16 cellular contexts compared by ENCODE assay signal in the genomic region with DNA sequence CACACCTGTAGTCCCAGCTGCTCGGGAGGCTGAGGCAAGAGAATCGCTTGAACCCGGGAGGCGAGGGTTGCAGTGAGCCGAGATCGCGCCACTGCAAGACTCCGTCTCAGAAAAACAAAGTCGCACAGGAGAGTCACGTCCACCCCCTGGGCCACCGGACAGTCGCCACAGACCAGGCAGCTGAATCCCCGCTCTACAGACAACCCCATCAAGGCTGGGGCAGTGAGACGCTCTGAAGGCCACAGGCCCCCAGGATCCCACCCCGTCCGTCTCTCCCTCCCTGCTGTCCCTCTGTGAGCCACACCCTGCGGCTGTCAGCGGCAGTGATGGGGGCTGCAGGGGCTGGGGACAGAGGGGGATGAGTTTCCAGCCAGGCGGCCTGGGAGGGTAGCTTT. TPM values are rescaled to one million over a fixed set of nuclear protein-coding genes. Genes with fewer than 3 reads are reported as not detected.
DNase-seq lines count a peak whose midpoint lies in the region; ATAC-seq, FAIRE-seq and TF ChIP-seq lines count a peak whose summit lies in the region.
"Had no signal": no experiment of that assay in that cellular context is flagged by ENCODE, and none has a peak within 500 bp of the region (broad histone marks: within the 10 kb centered on the region; RNA-seq: fewer than 3 reads in every experiment).

No MANE protein-coding gene starts in this region.

- H3K9me3 Mint-ChIP-seq in mesothelial cell of epicardium: no peaks in the 10 kb centered on the region

- no peaks in the 10 kb centered on the region for H3K9me1 ChIP-seq in endothelial cell of umbilical vein (replicated peaks; ENCODE audit: control insufficient read depth, extremely low read depth, insufficient read depth, low read length)

- H3K27me3 ChIP-seq in left ventricle myocardium inferior (ENCODE audit: low read depth) (peaks cover 16% of the 10 kb centered on the region), endothelial cell of umbilical vein (ENCODE audit: control insufficient read depth in 2 of 2, insufficient read depth in 2 of 2, low read length in 2 of 2) (no peaks in the 10 kb centered on the region), aorta (ENCODE audit: control insufficient read depth in 1 of 2, insufficient read depth in 2 of 2, low read length in 1 of 2) (no peaks in the 10 kb centered on the region)

- H3K36me3 Mint-ChIP-seq in mesothelial cell of epicardium: no peaks in the 10 kb centered on the region

- no peak for FAIRE-seq in endothelial cell of umbilical vein (lab: Jason Lieb, UNC)

- peak overlapping the region; percentile 61 for H3K4me3 ChIP-seq in left ventricle myocardium inferior
- peak overlapping the region in 2 of 3 experiments; percentile 7 to 20 for H3K4me3 ChIP-seq in endothelial cell of umbilical vein (replicated peaks in 1 of 3; ENCODE audit: insufficient read depth in 1 of 3, low read depth in 1 of 3, low read length in 3 of 3)
- no peak overlapping the region for H3K4me3 ChIP-seq in aorta (ENCODE audit: low read length in 2 of 2)

- CTCF ChIA-PET in endothelial cell of umbilical vein (lab: Charles Lee): no interaction called here

- ATAC-seq in Right ventricle myocardium superior (ENCODE audit: poor library complexity) (no peak), aorta (ENCODE audit: low FRiP score) (no peak), HG02642 (IDR thresholded peaks at IDR 0.05; ENCODE audit: poor library complexity, unreplicated experiment) (no peak)

- peak overlapping the region; percentile 87 for H3K9ac ChIP-seq in endothelial cell of umbilical vein (replicated peaks; ENCODE audit: extremely low read depth, insufficient read depth, low read length)

- WGBS in aorta, 2 donors: 95 to 97% methylated on average over 18 to 19 of the region's 19 CpGs

- TF ChIP-seq CTCF in left ventricle myocardium inferior (IDR thresholded peaks at IDR 0.05; ENCODE audit: borderline replicate concordance): no peak
- TF ChIP-seq CTCF in endothelial cell of umbilical vein (IDR thresholded peaks at IDR 0.05; ENCODE audit: extremely low read depth in 1 of 2, insufficient read depth in 1 of 2, low read depth in 1 of 2, low read length in 2 of 2): no peak
- TF ChIP-seq CTCF in mesothelial cell of epicardium (IDR thresholded peaks at IDR 0.05; ENCODE audit: unreplicated experiment): no peak

- H3K4me1 ChIP-seq in left ventricle myocardium inferior: peaks cover 44% of the 10 kb centered on the region
- peaks cover 32% of the 10 kb centered on the region for H3K4me1 ChIP-seq in endothelial cell of umbilical vein (ENCODE audit: control insufficient read depth, extremely low read depth, insufficient read depth, low read length)
- no peaks in the 10 kb centered on the region for H3K4me1 ChIP-seq in aorta (ENCODE audit: control insufficient read depth in 1 of 2, insufficient read depth in 2 of 2, low read length in 2 of 2)

- H3K36me3 ChIP-seq in left ventricle myocardium inferior (no peaks in the 10 kb centered on the region), endothelial cell of umbilical vein (ENCODE audit: control insufficient read depth in 2 of 2, extremely low read depth in 1 of 2, insufficient read depth in 2 of 2, low read length in 2 of 2) (no peaks in the 10 kb centered on the region), aorta (ENCODE audit: control insufficient read depth in 1 of 2, insufficient read depth in 2 of 2, low read length in 1 of 2) (no peaks in the 10 kb centered on the region)
- H3K36me3 ChIP-seq: thoracic aorta had no signal

- BruUV-seq in endothelial cell of umbilical vein (replicated peaks; lab: Mats Ljungman, UMichigan): no TSS peak

- intact Hi-C loops in left ventricle myocardium inferior (cut with micrococcal nuclease) (no loop called here), Right ventricle myocardium superior (cut with DNase I) (no loop called here), endothelial cell of umbilical vein (cut with micrococcal nuclease) (loop anchor here (1.0 kb wide), 3 partner anchors 9 to 21 kb away; no protein-coding TSS in a partner anchor), aorta (cut with DNase I) (no loop called here)

- peak overlapping the region; percentile 91 for H3K27ac ChIP-seq in left ventricle myocardium inferior (replicated peaks)
- H3K27ac ChIP-seq in endothelial cell of umbilical vein (ENCODE audit: insufficient read depth, low read depth, low read length): peak overlapping the region; percentile 94
- H3K27ac ChIP-seq in aorta (ENCODE audit: low read depth in 1 of 2, low read length in 2 of 2): no peak overlapping the region
- H3K27ac ChIP-seq: thoracic aorta had no signal

- TF ChIP-seq POLR2A in endothelial cell of umbilical vein (IDR thresholded peaks at IDR 0.05; ENCODE audit: low read depth, low read length): no peak

- H3K4me3 Mint-ChIP-seq in mesothelial cell of epicardium: no peak overlapping the region

- H3K4me2 ChIP-seq in endothelial cell of umbilical vein (ENCODE audit: insufficient read depth, low read length): peak overlapping the region; percentile 58

- peak overlapping the region; percentile 97 for H3K27ac Mint-ChIP-seq in mesothelial cell of epicardium

- no peak for DNase-seq in left ventricle myocardium inferior
- no peak for DNase-seq in Right ventricle myocardium superior
- no peak for DNase-seq in endothelial cell of umbilical vein (ENCODE audit: low read depth, low spot score)
- no peak for DNase-seq in mesothelial cell of epicardium (ENCODE audit: low spot score in 2 of 2, unreplicated experiment in 2 of 2)
- no peak for DNase-seq in aorta
- DNase-seq in HPDE6-E6E7 (ENCODE audit: extremely low spot score): no peak
- no peak for DNase-seq in activated CD4-positive, alpha-beta T cell treated with anti-CD3 and anti-CD28 coated beads, Interleukin-2, amount 50 U/mL, for 48 hours
- DNase-seq: activated CD4-positive, CD25-positive, alpha-beta regulatory T cell treated with anti-CD3 and anti-CD28 coated beads, Interleukin-2, amount 50 U/mL, for 72 hours; amygdala; effector CD8-positive, alpha-beta T cell; Kasumi-1; NCI-H2029 treated with DMSO at 0.1 percent for 48 hours had no signal

- H3K79me2 ChIP-seq in endothelial cell of umbilical vein (ENCODE audit: control insufficient read depth, insufficient read depth, low read length): peaks cover 13% of the 10 kb centered on the region

- POLR2A ChIA-PET in endothelial cell of umbilical vein (lab: Charles Lee): interaction anchor here (0.7 kb wide), 1 partner anchor 202 kb away, joined by 3 read pairs; a partner anchor contains a TSS

- H3K4me1 Mint-ChIP-seq in mesothelial cell of epicardium: peaks cover 22% of the 10 kb centered on the region

- H4K20me1 ChIP-seq in endothelial cell of umbilical vein (replicated peaks; ENCODE audit: control insufficient read depth, extremely low read depth, insufficient read depth, low read length): no peaks in the 10 kb centered on the region

- dilution Hi-C loops in endothelial cell of umbilical vein (cut with MboI; ENCODE audit: extremely low pct_ligation_motif_present, low sequenced_read_pairs): no loop called here

- H2AFZ ChIP-seq in endothelial cell of umbilical vein (ENCODE audit: low read depth, low read length): no peak overlapping the region

- H3K9me3 ChIP-seq in left ventricle myocardium inferior (replicated peaks): no peaks in the 10 kb centered on the region
- H3K9me3 ChIP-seq in endothelial cell of umbilical vein (replicated peaks; ENCODE audit: control insufficient read depth, insufficient read depth, low read length): no peaks in the 10 kb centered on the region
- H3K9me3 ChIP-seq in aorta (ENCODE audit: control insufficient read depth, low read length): no peaks in the 10 kb centered on the region
- H3K9me3 ChIP-seq: thoracic aorta had no signal

- H3K27me3 Mint-ChIP-seq in mesothelial cell of epicardium (ENCODE audit: low read depth): no peaks in the 10 kb centered on the region

RNA-seq across cellular contexts. Expression of a gene that starts 15.5 kb away (rescaled TPM):
- 55.6 TPM for total RNA-seq in left ventricle myocardium inferior
- 56.0 TPM for total RNA-seq in Right ventricle myocardium superior
- 607 and 623 TPM in 2 replicates for total RNA-seq in endothelial cell of umbilical vein
- 382 and 465 TPM in 2 replicates for polyA plus RNA-seq in endothelial cell of umbilical vein
- 214 and 242 TPM in 2 replicates for polyA plus RNA-seq in endothelial cell of umbilical vein (2011; cell fraction: cytosol; rRNA removed)
- 500 and 584 TPM in 2 replicates for polyA plus RNA-seq in endothelial cell of umbilical vein (2011; cell fraction: nucleus; rRNA removed)
- polyA plus RNA-seq in endothelial cell of umbilical vein (2012): 424 and 517 TPM in 2 replicates
- polyA minus RNA-seq in endothelial cell of umbilical vein: 274 and 326 TPM in 2 replicates
- 213 TPM for polyA minus RNA-seq in endothelial cell of umbilical vein (2011; cell fraction: cytosol; rRNA and poly(A)+ RNA removed)
- polyA minus RNA-seq in endothelial cell of umbilical vein (2011; cell fraction: nucleus; rRNA and poly(A)+ RNA removed): 251 and 318 TPM in 2 replicates
- 447 to 482 TPM (median 459 TPM) in 3 replicates for total RNA-seq in mesothelial cell of epicardium
- total RNA-seq in aorta: 100 to 1,000 TPM; 192 to 218 TPM
- polyA plus RNA-seq in aorta: 10 to 100 TPM; 46.7 to 90.4 TPM

RNA-seq across cellular contexts. Expression of a gene that starts 30.9 kb away (rescaled TPM):
- total RNA-seq in left ventricle myocardium inferior (not detected), Right ventricle myocardium superior (not detected), endothelial cell of umbilical vein (not detected in 2 replicates), mesothelial cell of epicardium (1.4 to 2.2 TPM (median 1.5 TPM) in 3 replicates), aorta (under 1 TPM in 1 of 2 donors, not detected in 1; 0.12 TPM)
- polyA plus RNA-seq in endothelial cell of umbilical vein (not detected in 2 replicates), aorta (10 to 100 TPM in 1 of 2 donors, 1 to 10 TPM in 1; 1.0 to 53.3 TPM)
- polyA plus RNA-seq in endothelial cell of umbilical vein (2011; cell fraction: cytosol; rRNA removed): not detected in 2 replicates
- polyA plus RNA-seq in endothelial cell of umbilical vein (2011; cell fraction: nucleus; rRNA removed): not detected in 2 replicates
- not detected in 2 replicates for polyA plus RNA-seq in endothelial cell of umbilical vein (2012)
- polyA minus RNA-seq in endothelial cell of umbilical vein: not detected in 2 replicates
- polyA minus RNA-seq in endothelial cell of umbilical vein (2011; cell fraction: cytosol; rRNA and poly(A)+ RNA removed): 47.4 TPM
- 0.14 TPM in 1 of 2 replicates, not detected in the other for polyA minus RNA-seq in endothelial cell of umbilical vein (2011; cell fraction: nucleus; rRNA and poly(A)+ RNA removed)

RNA-seq across cellular contexts. Expression of a gene that starts 40.0 kb away (rescaled TPM):
- total RNA-seq in left ventricle myocardium inferior (not detected), Right ventricle myocardium superior (not detected), endothelial cell of umbilical vein (0.76 and 1.2 TPM in 2 replicates), mesothelial cell of epicardium (140 to 162 TPM (median 152 TPM) in 3 replicates), aorta (not detected)
- polyA plus RNA-seq in endothelial cell of umbilical vein (1.1 and 2.0 TPM in 2 replicates), aorta (not detected)
- polyA plus RNA-seq in endothelial cell of umbilical vein (2011; cell fraction: cytosol; rRNA removed): 0.30 and 0.52 TPM in 2 replicates
- polyA plus RNA-seq in endothelial cell of umbilical vein (2011; cell fraction: nucleus; rRNA removed): 0.28 and 0.41 TPM in 2 replicates
- polyA plus RNA-seq in endothelial cell of umbilical vein (2012): 1.3 and 5.6 TPM in 2 replicates
- polyA minus RNA-seq in endothelial cell of umbilical vein: 0.76 and 0.83 TPM in 2 replicates
- polyA minus RNA-seq in endothelial cell of umbilical vein (2011; cell fraction: cytosol; rRNA and poly(A)+ RNA removed): not detected
- polyA minus RNA-seq in endothelial cell of umbilical vein (2011; cell fraction: nucleus; rRNA and poly(A)+ RNA removed): 0.19 TPM in 2 replicates
- total RNA-seq: thoracic aorta had no signal

RNA-seq across cellular contexts. Expression of a gene that starts 45.8 kb away (rescaled TPM):
- not detected for total RNA-seq in left ventricle myocardium inferior
- total RNA-seq in Right ventricle myocardium superior: not detected
- total RNA-seq in endothelial cell of umbilical vein: not detected in 2 replicates
- polyA plus RNA-seq in endothelial cell of umbilical vein: 0.12 TPM in 1 of 2 replicates, not detected in the other
- not detected in 2 replicates for polyA plus RNA-seq in endothelial cell of umbilical vein (2011; cell fraction: cytosol; rRNA removed)
- polyA plus RNA-seq in endothelial cell of umbilical vein (2011; cell fraction: nucleus; rRNA removed): not detected in 2 replicates
- polyA plus RNA-seq in endothelial cell of umbilical vein (2012): not detected in 2 replicates
- not detected in 2 replicates for polyA minus RNA-seq in endothelial cell of umbilical vein
- not detected for polyA minus RNA-seq in endothelial cell of umbilical vein (2011; cell fraction: cytosol; rRNA and poly(A)+ RNA removed)
- not detected in 2 replicates for polyA minus RNA-seq in endothelial cell of umbilical vein (2011; cell fraction: nucleus; rRNA and poly(A)+ RNA removed)
- total RNA-seq in mesothelial cell of epicardium: 6.4 to 7.1 TPM (median 6.7 TPM) in 3 replicates
- under 1 TPM in 1 of 2 donors, not detected in 1; 0.72 TPM for total RNA-seq in aorta
- under 1 TPM in 1 of 2 donors, not detected in 1; 0.49 TPM for polyA plus RNA-seq in aorta
- total RNA-seq: A673, mucosa of gallbladder had no signal

RNA-seq across cellular contexts. Expression of a gene that starts 59.0 kb away (rescaled TPM):
- total RNA-seq in left ventricle myocardium inferior (not detected), Right ventricle myocardium superior (not detected), endothelial cell of umbilical vein (not detected in 2 replicates), mesothelial cell of epicardium (0.23 TPM in 1 of 3 replicates, not detected in the others), aorta (not detected)
- polyA plus RNA-seq in endothelial cell of umbilical vein (not detected in 2 replicates), aorta (not detected)
- not detected in 2 replicates for polyA plus RNA-seq in endothelial cell of umbilical vein (2011; cell fraction: cytosol; rRNA removed)
- not detected in 2 replicates for polyA plus RNA-seq in endothelial cell of umbilical vein (2011; cell fraction: nucleus; rRNA removed)
- polyA plus RNA-seq in endothelial cell of umbilical vein (2012): not detected in 2 replicates
- polyA minus RNA-seq in endothelial cell of umbilical vein: not detected in 2 replicates
- polyA minus RNA-seq in endothelial cell of umbilical vein (2011; cell fraction: cytosol; rRNA and poly(A)+ RNA removed): not detected
- polyA minus RNA-seq in endothelial cell of umbilical vein (2011; cell fraction: nucleus; rRNA and poly(A)+ RNA removed): not detected in 2 replicates
- total RNA-seq: A673, mucosa of gallbladder, thoracic aorta had no signal

Comparison
In these comparisons a context has a peak if more than half of its experiments do, and no peak if none do; other contexts are left out.
1. H3K27ac ChIP-seq: peak in left ventricle myocardium inferior (single experiment) and endothelial cell of umbilical vein (single experiment); none in aorta (0 of 2).
2. H3K4me3 ChIP-seq: peak in left ventricle myocardium inferior (single experiment) and endothelial cell of umbilical vein (2 of 3); none in aorta (0 of 2).
3. RNA of a gene that starts 40.0 kb away (total RNA-seq): 140 to 162 TPM in mesothelial cell of epicardium; 0.76 to 1.2 TPM in endothelial cell of umbilical vein, not detected in aorta, not detected in left ventricle myocardium inferior (single experiment) and not detected in Right ventricle myocardium superior (single experiment); every median in the first group is over 10 times any median in the second.